ENCODE assay signal across 17 cellular contexts in the genomic region with DNA sequence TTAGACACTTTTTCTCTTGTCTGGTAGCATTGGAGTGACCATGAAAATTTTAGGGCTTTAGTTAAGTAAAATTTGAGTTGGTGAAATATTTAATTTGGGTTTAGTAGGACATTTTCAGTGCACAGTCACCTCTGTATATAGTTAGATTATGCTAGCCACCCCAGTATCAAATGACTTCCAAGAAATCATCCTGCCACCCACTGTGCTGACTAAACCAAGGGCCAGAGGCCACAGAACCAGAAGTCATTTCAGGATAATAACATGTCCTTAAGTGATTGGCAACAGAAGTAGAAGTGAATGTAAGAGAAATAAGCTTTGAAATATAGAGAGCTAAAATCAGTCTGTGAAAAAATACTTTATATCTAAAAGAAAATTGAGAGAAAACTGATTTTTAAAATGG.
DNase-seq lines count a peak whose midpoint lies in the region; ATAC-seq and TF ChIP-seq lines count a peak whose summit lies in the region.
"Had no signal": no experiment of that assay in that cellular context is flagged by ENCODE, and none has a peak within 500 bp of the region (broad histone marks: within the 10 kb centered on the region; RNA-seq: fewer than 3 reads in every experiment).

No MANE protein-coding gene starts in this region.

- H3K9ac ChIP-seq in skeletal muscle satellite cell (ENCODE audit: low read depth, low read length), result no peak overlapping the region
- H3K9ac ChIP-seq: GM23248 had no signal

- intact Hi-C loops in PC-9 (cut with micrococcal nuclease; ENCODE audit: unreplicated experiment), result loop anchor here (5.0 kb wide), 1 partner anchor 136 kb away; no protein-coding TSS in a partner anchor

- no peaks in the 10 kb centered on the region for H3K36me3 Mint-ChIP-seq in CD8-positive, alpha-beta memory T cell
- H3K36me3 Mint-ChIP-seq: CD4-positive, CD25-positive, alpha-beta regulatory T cell had no signal

- H3F3A ChIP-seq in PC-9 (ENCODE audit: insufficient read depth, low read depth), result peaks cover 4% of the 10 kb centered on the region

- CTCF ChIA-PET in PC-9 (lab: Charles Lee), result no interaction called here
- CTCF ChIA-PET in CD8-positive, alpha-beta memory T cell (lab: Charles Lee), result no interaction called here

- H3K27ac Mint-ChIP-seq in CD8-positive, alpha-beta memory T cell, result no peak overlapping the region
- H3K27ac Mint-ChIP-seq: B cell; CD4-positive, CD25-positive, alpha-beta regulatory T cell had no signal

- H3K9me3 Mint-ChIP-seq in CD8-positive, alpha-beta memory T cell, result peaks cover 0 to 4% (median 0%) of the 10 kb centered on the region in 5 donors

- no TSS peak for BruUV-seq in PC-9 (replicated peaks; lab: Mats Ljungman, UMichigan)

- H3K4me3 Mint-ChIP-seq in CD8-positive, alpha-beta memory T cell, result no peak overlapping the region
- H3K4me3 Mint-ChIP-seq: B cell; CD4-positive, CD25-positive, alpha-beta regulatory T cell had no signal

- H3K4me1 Mint-ChIP-seq in CD8-positive, alpha-beta memory T cell, result no peaks in the 10 kb centered on the region
- H3K4me1 Mint-ChIP-seq: B cell; CD4-positive, CD25-positive, alpha-beta regulatory T cell had no signal

- H2AFZ ChIP-seq in PC-9, result no peak overlapping the region
- H2AFZ ChIP-seq: GM23248 had no signal

- H4K20me1 ChIP-seq in PC-9 (ENCODE audit: insufficient read depth), result no peaks in the 10 kb centered on the region

- no peak for ATAC-seq in GM21529 (IDR thresholded peaks at IDR 0.05; ENCODE audit: unreplicated experiment)

- DNase-seq in HT1080 (ENCODE audit: low read depth) (peak; percentile 27), PC-9 (peak; percentile 12 to 54), choroid plexus epithelial cell (ENCODE audit: low read depth) (peak; percentile 61), NCI-H2171 treated with DMSO at 0.1 percent for 48 hours (lab: John Stamatoyannopoulos, UW) (no peak)
- no peak for DNase-seq in CD8-positive, alpha-beta memory T cell
- DNase-seq: Calu3; CD4-positive, CD25-positive, alpha-beta regulatory T cell; DMS53; GM23248; NCI-H1105; NCI-H1694; NCI-H446; NK-92 treated with Interleukin-12 subunit alpha and Interleukin-12 subunit beta, amount 100 ng/mL, for 24 hours had no signal

- H3K9me2 ChIP-seq in PC-9 (ENCODE audit: insufficient read depth), result no peaks in the 10 kb centered on the region

- no peaks in the 10 kb centered on the region for H3K79me2 ChIP-seq in PC-9 (ENCODE audit: low read depth)

- TF ChIP-seq CTCF in PC-9 (conservative IDR thresholded peaks at IDR 0.05) (no peak), choroid plexus epithelial cell (conservative IDR thresholded peaks at IDR 0.05; ENCODE audit: low read depth, low read length) (no peak)

- peaks cover 0 to 2% of the 10 kb centered on the region in 2 donors for H3K27me3 Mint-ChIP-seq in CD8-positive, alpha-beta memory T cell
- H3K27me3 Mint-ChIP-seq: B cell; CD4-positive, CD25-positive, alpha-beta regulatory T cell had no signal

- H3K4me1 ChIP-seq in PC-9 (replicated peaks; ENCODE audit: insufficient read depth), result peaks cover 59% of the 10 kb centered on the region
- H3K4me1 ChIP-seq in skeletal muscle satellite cell (ENCODE audit: control insufficient read depth, insufficient read depth, low read length), result peaks cover 32% of the 10 kb centered on the region
- H3K4me1 ChIP-seq in CD8-positive, alpha-beta memory T cell (ENCODE audit: insufficient read depth, low read length), result no peaks in the 10 kb centered on the region

- H3K4me2 ChIP-seq in PC-9, result peak overlapping the region; percentile 16; the same call in 1 of the 2 replicates
- H3K4me2 ChIP-seq in skeletal muscle satellite cell (ENCODE audit: low read length), result peak overlapping the region; percentile 22

- H3K36me3 ChIP-seq in PC-9 (ENCODE audit: low read depth) (no peaks in the 10 kb centered on the region), skeletal muscle satellite cell (ENCODE audit: insufficient read depth, low read length) (no peaks in the 10 kb centered on the region)
- no peaks in the 10 kb centered on the region for H3K36me3 ChIP-seq in CD8-positive, alpha-beta memory T cell (ENCODE audit: insufficient read depth, low read length)

- H3K27me3 ChIP-seq in PC-9 (ENCODE audit: insufficient read depth, low read depth) (no peaks in the 10 kb centered on the region), skeletal muscle satellite cell (ENCODE audit: control insufficient read depth, insufficient read depth, low read length) (no peaks in the 10 kb centered on the region)
- no peaks in the 10 kb centered on the region for H3K27me3 ChIP-seq in CD8-positive, alpha-beta memory T cell (ENCODE audit: insufficient read depth, low read length, poor library complexity, severe bottlenecking)

- H3K9me3 ChIP-seq in PC-9 (ENCODE audit: insufficient read depth, low read depth) (no peaks in the 10 kb centered on the region), skeletal muscle satellite cell (replicated peaks; ENCODE audit: low read length) (no peaks in the 10 kb centered on the region)
- no peaks in the 10 kb centered on the region for H3K9me3 ChIP-seq in CD8-positive, alpha-beta memory T cell (ENCODE audit: low read length)

- H3K4me3 ChIP-seq in PC-9, result no peak overlapping the region
- H3K4me3 ChIP-seq in choroid plexus epithelial cell (ENCODE audit: low read depth, low read length), result no peak overlapping the region
- H3K4me3 ChIP-seq in skeletal muscle satellite cell (ENCODE audit: low read length), result no peak overlapping the region
- H3K4me3 ChIP-seq in CD8-positive, alpha-beta memory T cell (ENCODE audit: low read length), result no peak overlapping the region
- H3K4me3 ChIP-seq: GM23248 had no signal

- no peak overlapping the region for H3K27ac ChIP-seq in PC-9
- H3K27ac ChIP-seq in CD8-positive, alpha-beta memory T cell (ENCODE audit: low read depth, low read length), result no peak overlapping the region
- H3K27ac ChIP-seq: GM23248, RWPE1 had no signal

- POLR2A ChIA-PET in PC-9 (lab: Charles Lee; ENCODE audit: unreplicated experiment), result no interaction called here
- POLR2A ChIA-PET in CD8-positive, alpha-beta memory T cell (lab: Charles Lee), result no interaction called here

Comparison
In these comparisons a context has a peak if more than half of its experiments do, and no peak if none do; other contexts are left out.
1. DNase-seq: peak in HT1080 (single experiment), PC-9 (2 of 2) and choroid plexus epithelial cell (single experiment); none in CD8-positive, alpha-beta memory T cell (0 of 5) and NCI-H2171 treated with DMSO at 0.1 percent for 48 hours (single experiment).